Comparison of ENCODE assay signal across 34 cellular contexts in the genomic region with DNA sequence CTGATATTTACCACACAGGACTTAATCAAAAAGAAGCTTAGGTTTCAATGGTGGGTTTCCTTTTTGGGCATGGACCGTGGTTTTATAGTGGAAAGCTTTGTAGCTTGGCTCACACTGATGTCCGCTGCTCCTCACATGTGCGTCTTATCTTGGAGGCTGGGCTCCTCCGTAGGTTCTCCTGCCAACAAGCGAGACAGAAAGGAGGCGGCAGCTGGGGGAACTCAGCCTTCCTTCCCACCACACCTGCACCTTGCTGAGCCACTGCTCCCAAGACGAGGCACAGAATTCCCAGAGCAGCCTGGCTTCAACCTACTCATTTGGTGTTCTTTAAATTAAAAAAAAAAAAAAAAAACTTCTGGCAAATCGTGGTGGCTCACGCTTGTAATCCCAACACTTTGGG.
"Had no signal": no experiment of that assay in that cellular context is flagged by ENCODE, and none has a peak within 500 bp of the region (broad histone marks: within the 10 kb centered on the region; RNA-seq: fewer than 3 reads in every experiment).

No MANE protein-coding gene starts in this region.

- H3K4me2 ChIP-seq: PC-9 had no signal

- ATAC-seq: activated CD8-positive, alpha-beta memory T cell treated with anti-CD3 and anti-CD28 coated beads, Interleukin-2, amount 10 ng/mL, durations not matched to agents 7 days and 5 days; activated T-helper 17 cell treated with anti-CD3 and anti-CD28 coated beads, Interleukin-2, amount 50 U/mL, for 72 hours had no signal

- H2AFZ ChIP-seq: PC-9 had no signal

- H3K9me3 ChIP-seq: ascending aorta, MG63, SJCRH30 had no signal

- H3K36me3 ChIP-seq: ascending aorta, cardiac muscle cell, MG63, SJCRH30, WERI-Rb-1 had no signal

- DNase-seq: activated CD4-positive, alpha-beta memory T cell treated with anti-CD3 and anti-CD28 coated beads, Interleukin-2, amount 10 ng/mL, durations not matched to agents 7 days and 5 days; activated CD4-positive, alpha-beta T cell treated with anti-CD3 and anti-CD28 coated beads for 1 hour; activated CD4-positive, alpha-beta T cell treated with anti-CD3 and anti-CD28 coated beads for 48 hours; activated CD4-positive, CD25-positive, alpha-beta regulatory T cell; activated CD8-positive, alpha-beta memory T cell treated with anti-CD3 and anti-CD28 coated beads for 24 hours; activated CD8-positive, alpha-beta memory T cell treated with anti-CD3 and anti-CD28 coated beads, Interleukin-2, amount 10 ng/mL, durations not matched to agents 7 days and 5 days; activated CD8-positive, alpha-beta memory T cell treated with anti-CD3 and anti-CD28 coated beads, Interleukin-2, amount 50 U/mL, for 48 hours; activated effector memory CD4-positive, alpha-beta T cell treated with anti-CD3 and anti-CD28 coated beads, Interleukin-2, amount 50 U/mL, for 16 hours; activated naive CD4-positive, alpha-beta T cell; activated naive CD4-positive, alpha-beta T cell treated with anti-CD3 and anti-CD28 coated beads, Interleukin-2, amount 50 U/mL, for 16 hours; activated naive CD8-positive, alpha-beta T cell treated with anti-CD3 and anti-CD28 coated beads for 36 hours; activated T-cell treated with anti-CD3 and anti-CD28 coated beads, Interleukin-2, amount 50 U/mL, for 48 hours; amniotic stem cell; Kasumi-1; KG1; MG63; NCI-H1048; NCI-H1105 treated with DMSO at 0.1 percent for 48 hours; NCI-H1436; NCI-H1694; NCI-H2029; NCI-H510A; NCI-H526; NCI-H748 treated with DMSO at 0.1 percent for 48 hours; NK-92 treated with Interleukin-12 subunit alpha and Interleukin-12 subunit beta, amount 100 ng/mL, for 24 hours; PC-9; SHP77; SJCRH30; T1000; WERI-Rb-1 had no signal

- H3K27ac ChIP-seq: ascending aorta, cardiac muscle cell, PC-9, SJCRH30, SK-N-MC, WERI-Rb-1 had no signal

- H3K4me1 ChIP-seq: ascending aorta had no signal

- H3K4me3 ChIP-seq: ascending aorta, cardiac muscle cell, MG63, PC-9, SJCRH30, SK-N-MC had no signal

- H3K27me3 ChIP-seq: ascending aorta, cardiac muscle cell, MG63, SJCRH30 had no signal
